In genomic region chr13:80585531-80585930, GRCh38 we compare ENCODE assay signal across 25 cellular contexts.
"Had no signal": no experiment of that assay in that cellular context is flagged by ENCODE, and none has a peak within 500 bp of the region (broad histone marks: within the 10 kb centered on the region; RNA-seq: fewer than 3 reads in every experiment).

No MANE protein-coding gene starts in this region.

- H3K36me3 Mint-ChIP-seq: natural killer cell; stimulated activated memory B cell treated with anti-CD40 and anti-IgM and Interleukin-4, amounts not matched to agents 10 μg/mL and 1 μg/mL and 100 μg/mL, for 72 hours had no signal

- H3K27ac Mint-ChIP-seq: mesothelial cell of epicardium; naive B cell; natural killer cell; nephron progenitor cell; progenitor cell of endocrine pancreas; stimulated activated memory B cell treated with anti-CD40 and anti-IgM and Interleukin-4, amounts not matched to agents 10 μg/mL and 1 μg/mL and 100 μg/mL, for 72 hours; stimulated activated naive CD8-positive, alpha-beta T cell treated with anti-CD3 and anti-CD28 coated beads, Interleukin-15, amount 100 ng/mL, for 72 hours had no signal

- H3K9me3 ChIP-seq: ovary, right lobe of liver, upper lobe of left lung, vagina had no signal

- H3K36me3 ChIP-seq: left ventricle myocardium inferior, ovary, right atrium auricular region, right lobe of liver, tibial nerve, upper lobe of left lung, vagina had no signal

- H3K4me2 ChIP-seq: smooth muscle cell had no signal

- H3K4me1 Mint-ChIP-seq: mesothelial cell of epicardium; naive B cell; natural killer cell; nephron progenitor cell; stimulated activated memory B cell treated with anti-CD40 and anti-IgM and Interleukin-4, amounts not matched to agents 10 μg/mL and 1 μg/mL and 100 μg/mL, for 72 hours; stimulated activated naive CD8-positive, alpha-beta T cell treated with anti-CD3 and anti-CD28 coated beads, Interleukin-15, amount 100 ng/mL, for 72 hours had no signal

- H3K4me3 Mint-ChIP-seq: mesothelial cell of epicardium; naive B cell; natural killer cell; nephron progenitor cell; stimulated activated memory B cell treated with anti-CD40 and anti-IgM and Interleukin-4, amounts not matched to agents 10 μg/mL and 1 μg/mL and 100 μg/mL, for 72 hours; stimulated activated naive CD8-positive, alpha-beta T cell treated with anti-CD3 and anti-CD28 coated beads, Interleukin-15, amount 100 ng/mL, for 72 hours had no signal

- H3K27ac ChIP-seq: left ventricle myocardium inferior, ovary, right atrium auricular region, right lobe of liver, tibial nerve, upper lobe of left lung, vagina had no signal

- H3K27me3 Mint-ChIP-seq: naive B cell; progenitor cell of endocrine pancreas; stimulated activated memory B cell treated with anti-CD40 and anti-IgM and Interleukin-4, amounts not matched to agents 10 μg/mL and 1 μg/mL and 100 μg/mL, for 72 hours; stimulated activated naive CD8-positive, alpha-beta T cell treated with anti-CD3 and anti-CD28 coated beads, Interleukin-15, amount 100 ng/mL, for 72 hours had no signal

- ATAC-seq: natural killer cell; right lobe of liver; stimulated activated memory B cell treated with anti-CD40 and anti-IgM and Interleukin-4, amounts not matched to agents 10 μg/mL and 1 μg/mL and 100 μg/mL, for 72 hours; stimulated activated naive CD8-positive, alpha-beta T cell treated with anti-CD3 and anti-CD28 coated beads, Interleukin-15, amount 100 ng/mL, for 72 hours had no signal

- H3K4me1 ChIP-seq: left ventricle myocardium inferior, right atrium auricular region, right lobe of liver, tibial nerve, upper lobe of left lung, vagina had no signal

- DNase-seq: hippocampal formation; islet precursor cell; left ventricle myocardium inferior; mesendoderm; naive B cell; natural killer cell; nephron progenitor cell; ovary; right lobe of liver; stimulated activated CD4-positive, alpha-beta T cell treated with anti-CD3 and anti-CD28 coated beads, Interleukin-1b, Interleukin-23, amount 100 ng/mL, for 48 hours; stimulated activated CD4-positive, alpha-beta T cell treated with anti-CD3 and anti-CD28 coated beads, Interleukin-2, amount 100 ng/mL, for 48 hours; stimulated activated CD4-positive, alpha-beta T cell treated with anti-CD3 and anti-CD28 coated beads, Interleukin-4, amount 100 ng/mL, for 4 hours; stimulated activated CD8-positive, alpha-beta memory T cell treated with anti-CD3 and anti-CD28 coated beads, Interleukin-4, amount 100 ng/mL, for 48 hours; stimulated activated naive CD4-positive, alpha-beta T cell treated with Interleukin-2 at 50 U/mL for 16 hours; stimulated activated naive CD8-positive, alpha-beta T cell treated with anti-CD3 and anti-CD28 coated beads, Interleukin-15, amount 100 ng/mL, for 72 hours; substantia nigra; upper lobe of left lung had no signal

- H3K27me3 ChIP-seq: ovary, right atrium auricular region, right lobe of liver, tibial nerve, upper lobe of left lung, vagina had no signal

- H3K4me3 ChIP-seq: left ventricle myocardium inferior, lung, ovary, right atrium auricular region, right lobe of liver, smooth muscle cell, tibial nerve, upper lobe of left lung, vagina had no signal
